9 cellular contexts compared by ENCODE assay signal in genomic region chr10:118508355-118508754, GRCh38.
"Had no signal": no experiment of that assay in that cellular context is flagged by ENCODE, and none has a peak within 500 bp of the region (broad histone marks: within the 10 kb centered on the region; RNA-seq: fewer than 3 reads in every experiment).

No MANE protein-coding gene starts in this region.

- DNase-seq: GM23248, GOT3, H7, HFFc6 had no signal

- H2AFZ ChIP-seq: GM23248 had no signal

- H3K9me3 Mint-ChIP-seq: HFFc6, IgD-negative memory B cell had no signal

- H3K9me3 ChIP-seq: HAP-1 had no signal

- H3K27ac ChIP-seq: GM23248, HL-60 had no signal

- H3K36me3 Mint-ChIP-seq: IgD-negative memory B cell had no signal

- H3K27ac Mint-ChIP-seq: HFFc6, IgD-negative memory B cell had no signal

- H3K4me3 ChIP-seq: GM23248, HAP-1 had no signal

- ATAC-seq: HCT116, HepG2 had no signal

- H3K9ac ChIP-seq: GM23248 had no signal

- H3K4me1 ChIP-seq: HAP-1 had no signal

- H3K4me3 Mint-ChIP-seq: HFFc6, IgD-negative memory B cell had no signal

- H3K36me3 ChIP-seq: HAP-1 had no signal

- H3K27me3 Mint-ChIP-seq: IgD-negative memory B cell had no signal
